In the genomic region with DNA sequence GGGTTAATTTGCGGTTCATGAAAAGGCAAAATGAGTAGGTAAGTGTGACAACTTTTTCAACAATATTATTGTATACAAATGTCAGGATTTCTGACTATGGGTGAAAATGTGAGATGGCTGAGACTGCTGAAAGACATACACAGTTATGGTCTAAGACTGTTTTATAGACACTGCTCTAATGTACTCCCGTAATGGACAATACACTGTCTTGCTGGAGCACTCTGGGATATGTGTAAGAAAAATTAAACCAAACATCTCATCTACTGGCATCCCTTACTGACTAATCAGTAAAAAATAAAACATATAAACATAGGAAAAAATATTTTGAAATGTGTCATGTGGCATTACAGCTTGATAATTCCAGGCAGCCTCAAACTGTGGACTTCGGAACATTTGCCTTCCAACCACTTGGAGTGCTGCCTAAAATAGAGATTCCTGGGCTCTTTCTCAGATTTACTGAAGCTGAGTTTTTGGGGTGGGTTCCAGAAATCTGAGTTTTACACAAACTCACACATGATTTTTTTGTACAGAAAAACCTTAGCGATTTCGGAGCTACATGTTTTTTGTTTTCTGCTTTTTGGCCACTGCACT, we compare ENCODE assay signal across 1 cellular context.
A peak's percentile ranks its signal among the peaks of the same experiment; 100 is the strongest.
TF ChIP-seq lines count a peak whose summit lies in the region.

No MANE protein-coding gene starts in this region.

TF ChIP-seq in IMR-90, 13 proteins besides CTCF, POLR2A, EP300 and RAD21 (continued from another document):
- no peak; the same call in 1 of the 2 replicates for TF ChIP-seq CEBPB (IDR thresholded peaks at IDR 0.05; ENCODE audit: low read depth, low read length)
- TF ChIP-seq, protein P1, sequence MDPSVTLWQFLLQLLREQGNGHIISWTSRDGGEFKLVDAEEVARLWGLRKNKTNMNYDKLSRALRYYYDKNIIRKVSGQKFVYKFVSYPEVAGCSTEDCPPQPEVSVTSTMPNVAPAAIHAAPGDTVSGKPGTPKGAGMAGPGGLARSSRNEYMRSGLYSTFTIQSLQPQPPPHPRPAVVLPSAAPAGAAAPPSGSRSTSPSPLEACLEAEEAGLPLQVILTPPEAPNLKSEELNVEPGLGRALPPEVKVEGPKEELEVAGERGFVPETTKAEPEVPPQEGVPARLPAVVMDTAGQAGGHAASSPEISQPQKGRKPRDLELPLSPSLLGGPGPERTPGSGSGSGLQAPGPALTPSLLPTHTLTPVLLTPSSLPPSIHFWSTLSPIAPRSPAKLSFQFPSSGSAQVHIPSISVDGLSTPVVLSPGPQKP (IDR thresholded peaks at IDR 0.05; ENCODE audit: borderline replicate concordance, low read depth, low read length): no peak
- no peak for TF ChIP-seq RFX5 (IDR thresholded peaks at IDR 0.05; ENCODE audit: low read depth, low read length)
- no peak for TF ChIP-seq SMC3 (IDR thresholded peaks at IDR 0.05; ENCODE audit: low read depth, low read length)
- TF ChIP-seq CHD1 (IDR thresholded peaks at IDR 0.05; ENCODE audit: low read depth, low read length): no peak
- 0 out of 2 replicates have a peak, but pooled peaks have one; percentile 24 for TF ChIP-seq FOS (IDR thresholded peaks at IDR 0.05; ENCODE audit: low read depth, low read length)
- no peak for TF ChIP-seq MAZ (IDR thresholded peaks at IDR 0.05; ENCODE audit: borderline replicate concordance, low read depth, low read length)
- no peak for TF ChIP-seq MAFK (IDR thresholded peaks at IDR 0.05; ENCODE audit: low read depth, low read length)
- TF ChIP-seq BHLHE40 (IDR thresholded peaks at IDR 0.05; ENCODE audit: low read depth, low read length): no peak
- TF ChIP-seq MXI1 (IDR thresholded peaks at IDR 0.05; ENCODE audit: borderline replicate concordance, low read depth, low read length): no peak
- TF ChIP-seq, protein P2, sequence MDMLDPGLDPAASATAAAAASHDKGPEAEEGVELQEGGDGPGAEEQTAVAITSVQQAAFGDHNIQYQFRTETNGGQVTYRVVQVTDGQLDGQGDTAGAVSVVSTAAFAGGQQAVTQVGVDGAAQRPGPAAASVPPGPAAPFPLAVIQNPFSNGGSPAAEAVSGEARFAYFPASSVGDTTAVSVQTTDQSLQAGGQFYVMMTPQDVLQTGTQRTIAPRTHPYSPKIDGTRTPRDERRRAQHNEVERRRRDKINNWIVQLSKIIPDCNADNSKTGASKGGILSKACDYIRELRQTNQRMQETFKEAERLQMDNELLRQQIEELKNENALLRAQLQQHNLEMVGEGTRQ (IDR thresholded peaks at IDR 0.05; ENCODE audit: low read depth, low read length): 0 out of 2 replicates have a peak, but pooled peaks have one; percentile 35
